27 cellular contexts compared by ENCODE assay signal in the genomic region with DNA sequence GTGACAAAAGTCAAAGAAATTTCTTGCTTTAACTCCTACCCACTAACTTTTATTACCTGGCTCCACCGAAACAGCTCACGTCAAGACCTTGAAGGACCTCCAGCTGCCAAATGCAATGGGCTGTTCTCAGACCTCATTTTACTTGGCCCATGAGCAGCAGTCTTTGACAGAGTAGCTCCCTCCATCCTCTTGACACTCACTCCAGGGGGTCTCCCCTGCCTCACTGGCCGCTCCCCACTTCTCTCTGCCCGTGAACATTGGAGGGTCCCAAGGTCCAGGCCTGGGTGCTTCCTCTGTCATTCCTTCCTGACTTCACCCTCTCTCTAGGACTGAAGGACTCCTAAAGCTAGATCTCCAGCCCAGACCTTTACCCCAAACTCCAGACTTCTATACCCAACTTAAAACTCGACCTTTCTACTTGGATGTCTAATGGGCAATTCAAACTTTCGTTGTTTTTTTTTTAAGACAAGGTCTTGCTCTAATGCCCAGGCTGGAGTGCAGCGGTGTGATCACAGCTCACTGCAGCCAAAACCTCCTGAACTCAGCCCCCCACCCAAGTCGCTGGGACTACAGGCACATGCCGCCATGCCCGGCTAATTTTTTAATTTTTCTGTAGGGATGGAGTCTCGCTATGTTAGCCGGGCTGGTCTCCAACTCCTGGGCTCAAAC.
"Had no signal": no experiment of that assay in that cellular context is flagged by ENCODE, and none has a peak within 500 bp of the region (broad histone marks: within the 10 kb centered on the region; RNA-seq: fewer than 3 reads in every experiment).

No MANE protein-coding gene starts in this region.

- H3K27me3 ChIP-seq: adrenal gland, body of pancreas, breast epithelium, MG63, SJSA1 had no signal

- ATAC-seq: activated T-cell treated with anti-CD3 and anti-CD28 coated beads, Interleukin-2, amount 50 U/mL, for 72 hours; activated T-helper 17 cell treated with anti-CD3 and anti-CD28 coated beads, Interleukin-2, amount 50 U/mL, for 72 hours; body of pancreas; Panc1 had no signal

- H3K4me3 ChIP-seq: adrenal gland, body of pancreas, breast epithelium, MG63, SJSA1 had no signal

- H3K36me3 ChIP-seq: adrenal gland, breast epithelium, MG63, SJSA1 had no signal

- H3K9me3 ChIP-seq: adrenal gland, body of pancreas, breast epithelium, MG63, SJSA1, SK-N-SH had no signal

- H3K9me3 Mint-ChIP-seq: activated CD4-positive, alpha-beta T cell treated with anti-CD3 and anti-CD28 coated beads, Interleukin-2, amount 10 ng/mL, durations not matched to agents 24 days and 14 days; activated T-cell treated with anti-CD3 and anti-CD28 coated beads, Interleukin-2, amount 50 U/mL, for 72 hours; activated T-helper 17 cell treated with anti-CD3 and anti-CD28 coated beads, Interleukin-2, amount 50 U/mL, for 72 hours; T-helper 1 cell treated with Interleukin-12 subunit alpha and Interleukin-12 subunit beta and Interleukin-4 antibody, amounts not matched to agents 30 μg/mL and 1 μg/mL, for 36 hours; T-helper 2 cell treated with Interferon-gamma antibody and Interleukin-4, amounts not matched to agents 5 μg/mL and 100 μg/mL, for 36 hours had no signal

- DNase-seq: activated CD4-positive, alpha-beta T cell treated with anti-CD3 and anti-CD28 coated beads, Interleukin-2, amount 50 U/mL, for 4 hours; activated effector memory CD4-positive, alpha-beta T cell treated with anti-CD3 and anti-CD28 coated beads, Interleukin-2, amount 50 U/mL, for 16 hours; activated naive CD4-positive, alpha-beta T cell; activated naive CD4-positive, alpha-beta T cell treated with anti-CD3 and anti-CD28 coated beads, Interleukin-2, amount 50 U/mL, for 16 hours; activated T-cell treated with anti-CD3 and anti-CD28 coated beads, Interleukin-2, amount 50 U/mL, for 1 hour; activated T-cell treated with anti-CD3 and anti-CD28 coated beads, Interleukin-2, amount 50 U/mL, for 72 hours; body of pancreas; Kasumi-1; KG1; MG63; NCI-H1048; NCI-H1105 treated with DMSO at 0.1 percent for 48 hours; NCI-H1436; NCI-H1694; NCI-H1930; NCI-H345; NCI-H524 treated with DMSO at 0.1 percent for 48 hours; SHP77 treated with DMSO at 0.1 percent for 48 hours; SK-N-SH had no signal

- H3K27ac Mint-ChIP-seq: activated CD4-positive, alpha-beta T cell treated with anti-CD3 and anti-CD28 coated beads, Interleukin-2, amount 10 ng/mL, durations not matched to agents 24 days and 14 days; activated T-cell treated with anti-CD3 and anti-CD28 coated beads, Interleukin-2, amount 50 U/mL, for 72 hours; activated T-helper 17 cell treated with anti-CD3 and anti-CD28 coated beads, Interleukin-2, amount 50 U/mL, for 72 hours; T-helper 1 cell treated with Interleukin-12 subunit alpha and Interleukin-12 subunit beta and Interleukin-4 antibody, amounts not matched to agents 30 μg/mL and 1 μg/mL, for 36 hours; T-helper 2 cell treated with Interferon-gamma antibody and Interleukin-4, amounts not matched to agents 5 μg/mL and 100 μg/mL, for 36 hours had no signal

- H3K27me3 Mint-ChIP-seq: activated T-helper 17 cell treated with anti-CD3 and anti-CD28 coated beads, Interleukin-2, amount 50 U/mL, for 72 hours had no signal

- H3K4me3 Mint-ChIP-seq: activated CD4-positive, alpha-beta T cell treated with anti-CD3 and anti-CD28 coated beads, Interleukin-2, amount 10 ng/mL, durations not matched to agents 24 days and 14 days; activated T-cell treated with anti-CD3 and anti-CD28 coated beads, Interleukin-2, amount 50 U/mL, for 72 hours; activated T-helper 17 cell treated with anti-CD3 and anti-CD28 coated beads, Interleukin-2, amount 50 U/mL, for 72 hours; T-helper 1 cell treated with Interleukin-12 subunit alpha and Interleukin-12 subunit beta and Interleukin-4 antibody, amounts not matched to agents 30 μg/mL and 1 μg/mL, for 36 hours; T-helper 2 cell treated with Interferon-gamma antibody and Interleukin-4, amounts not matched to agents 5 μg/mL and 100 μg/mL, for 36 hours had no signal

- H3K27ac ChIP-seq: adrenal gland, body of pancreas, breast epithelium, SJSA1 had no signal
